Comparison of ENCODE assay signal across 11 cellular contexts in genomic region chr7:23205861-23206510, GRCh38. TPM values are rescaled to one million over a fixed set of nuclear protein-coding genes. Genes with fewer than 3 reads are reported as not detected.
A peak's percentile ranks its signal among the peaks of the same experiment; 100 is the strongest.
DNase-seq lines count a peak whose midpoint lies in the region; ATAC-seq and TF ChIP-seq lines count a peak whose summit lies in the region.
"Had no signal": no experiment of that assay in that cellular context is flagged by ENCODE, and none has a peak within 500 bp of the region (broad histone marks: within the 10 kb centered on the region; RNA-seq: fewer than 3 reads in every experiment).

No MANE protein-coding gene starts in this region.

- H3K4me1 ChIP-seq in naive thymus-derived CD4-positive, alpha-beta T cell (ENCODE audit: control insufficient read depth in 2 of 2, insufficient read depth in 2 of 2, low read length in 2 of 2) = no peaks in the 10 kb centered on the region

- H3K4me3 ChIP-seq in AG10803 (ENCODE audit: low read length) = no peak overlapping the region
- no peak overlapping the region for H3K4me3 ChIP-seq in naive thymus-derived CD4-positive, alpha-beta T cell (ENCODE audit: low read length)

- ATAC-seq in naive thymus-derived CD4-positive, alpha-beta T cell = peak; percentile 52
- no peak for ATAC-seq in GM21423 (IDR thresholded peaks at IDR 0.05; ENCODE audit: unreplicated experiment)
- no peak for ATAC-seq in HG02678 (IDR thresholded peaks at IDR 0.05; ENCODE audit: unreplicated experiment)

- H3K9me3 Mint-ChIP-seq in endothelial cell (ENCODE audit: unreplicated experiment) = no peaks in the 10 kb centered on the region
- peaks cover 0 to 3% (median 0%) of the 10 kb centered on the region in 11 donors for H3K9me3 Mint-ChIP-seq in naive thymus-derived CD4-positive, alpha-beta T cell

- no peaks in the 10 kb centered on the region for H3K9me3 ChIP-seq in naive thymus-derived CD4-positive, alpha-beta T cell (ENCODE audit: control insufficient read depth in 2 of 3, low read length in 3 of 3)

- no peaks in the 10 kb centered on the region for H3K27me3 ChIP-seq in naive thymus-derived CD4-positive, alpha-beta T cell (ENCODE audit: control insufficient read depth in 2 of 2, insufficient read depth in 2 of 2, low read length in 2 of 2)

- peak overlapping the region; percentile 60 for H3K4me3 Mint-ChIP-seq in endothelial cell (ENCODE audit: unreplicated experiment)
- H3K4me3 Mint-ChIP-seq in naive thymus-derived CD4-positive, alpha-beta T cell = peak overlapping the region in 9 of 10 donors; percentile 26 to 84 (median 58)

- H3K27me3 Mint-ChIP-seq in endothelial cell (ENCODE audit: unreplicated experiment) = no peaks in the 10 kb centered on the region
- H3K27me3 Mint-ChIP-seq in naive thymus-derived CD4-positive, alpha-beta T cell = peaks cover 9 to 45% (median 29%) of the 10 kb centered on the region in 5 donors

- CTCF ChIA-PET in naive thymus-derived CD4-positive, alpha-beta T cell (lab: Charles Lee) = no interaction called here

- TF ChIP-seq CTCF in AG10803 (conservative IDR thresholded peaks at IDR 0.05; ENCODE audit: low read length) (no peak), endothelial cell (IDR thresholded peaks at IDR 0.05; ENCODE audit: unreplicated experiment) (no peak)

- peaks cover 4% of the 10 kb centered on the region for H3K4me1 Mint-ChIP-seq in endothelial cell (ENCODE audit: unreplicated experiment)
- peaks cover 0 to 8% (median 6%) of the 10 kb centered on the region in 7 donors for H3K4me1 Mint-ChIP-seq in naive thymus-derived CD4-positive, alpha-beta T cell

- H3K27ac ChIP-seq in naive thymus-derived CD4-positive, alpha-beta T cell (ENCODE audit: low read depth, low read length) = peak overlapping the region; percentile 50
- H3K27ac ChIP-seq: C4-2B, HL-60 had no signal

- H3K36me3 ChIP-seq in naive thymus-derived CD4-positive, alpha-beta T cell (ENCODE audit: control insufficient read depth in 2 of 3, insufficient read depth in 3 of 3, low read length in 3 of 3) = peaks cover 0 to 3% (median 2%) of the 10 kb centered on the region in 3 experiments

- peak; percentile 3 for DNase-seq in AG10803 (ENCODE audit: low read depth)
- peak; percentile 44 for DNase-seq in NCI-H1105 treated with DMSO at 0.1 percent for 48 hours (lab: John Stamatoyannopoulos, UW)
- DNase-seq in endothelial cell (ENCODE audit: low spot score) = peak; percentile 38
- peak in 4 of 9 donors; percentile 10 to 67 (median 27) for DNase-seq in naive thymus-derived CD4-positive, alpha-beta T cell
- no peak for DNase-seq in NCI-H2081 (lab: John Stamatoyannopoulos, UW)
- DNase-seq in GM19238 (ENCODE audit: insufficient read length, low spot score) = no peak
- DNase-seq: activated effector memory CD4-positive, alpha-beta T cell treated with anti-CD3 and anti-CD28 coated beads, Interleukin-2, amount 50 U/mL, for 16 hours had no signal

- H3K27ac Mint-ChIP-seq in endothelial cell (ENCODE audit: unreplicated experiment) = peak overlapping the region; percentile 71
- H3K27ac Mint-ChIP-seq in naive thymus-derived CD4-positive, alpha-beta T cell = peak overlapping the region in 5 of 9 donors; percentile 22 to 97 (median 34)

- POLR2A ChIA-PET in naive thymus-derived CD4-positive, alpha-beta T cell (lab: Charles Lee) = no interaction called here

- H3K36me3 Mint-ChIP-seq in endothelial cell (ENCODE audit: low read depth, unreplicated experiment) = peaks cover 8% of the 10 kb centered on the region
- H3K36me3 Mint-ChIP-seq in naive thymus-derived CD4-positive, alpha-beta T cell = peaks cover 0 to 35% (median 31%) of the 10 kb centered on the region in 5 donors

- intact Hi-C loops in naive thymus-derived CD4-positive, alpha-beta T cell (cut with micrococcal nuclease) = no loop called here

RNA-seq across cellular contexts. Expression of gene NUP42, which starts 24.1 kb away (rescaled TPM):
- 32.4 TPM for total RNA-seq in endothelial cell (ENCODE audit: unreplicated experiment)
- 10 to 100 TPM; 19.8 to 37.7 (median 27.5) TPM for total RNA-seq in naive thymus-derived CD4-positive, alpha-beta T cell
- 10 to 100 TPM; 21.3 to 49.1 TPM for polyA plus RNA-seq in naive thymus-derived CD4-positive, alpha-beta T cell

RNA-seq across cellular contexts. Expression of gene GPNMB, which starts 40.6 kb away (rescaled TPM):
- total RNA-seq in endothelial cell (ENCODE audit: unreplicated experiment) = 0.49 TPM
- 10 to 100 TPM in 2 of 5 experiments, under 1 TPM in 2, not detected in 1; 0.56 to 30.5 (median 15.4) TPM for total RNA-seq in naive thymus-derived CD4-positive, alpha-beta T cell
- not detected for polyA plus RNA-seq in naive thymus-derived CD4-positive, alpha-beta T cell

Comparison
In these comparisons a context has a peak if more than half of its experiments do, and no peak if none do; other contexts are left out.
1. DNase-seq: peak in AG10803 (single experiment), NCI-H1105 treated with DMSO at 0.1 percent for 48 hours (single experiment) and endothelial cell (single experiment); none in NCI-H2081 (0 of 2) and GM19238 (single experiment).